In genomic region chr20:64328030-64328408, GRCh38 we compare ENCODE assay signal across 7 cellular contexts.
DNase-seq lines count a peak whose midpoint lies in the region; ATAC-seq and TF ChIP-seq lines count a peak whose summit lies in the region.
"Not testable (repeated sequence)": the region's sequence is repeated elsewhere in the genome, so short reads cannot be mapped to it uniquely, and the experiment has no call there.

No MANE protein-coding gene starts in this region.

- BruUV-seq in HCT116 (replicated peaks; lab: Mats Ljungman, UMichigan): not testable (repeated sequence)

- not testable (repeated sequence) for H4K20me1 ChIP-seq in HCT116 (ENCODE audit: insufficient read depth); smooth muscle cell (ENCODE audit: low read depth)

- POLR2A ChIA-PET in HCT116 (lab: Charles Lee): not testable (repeated sequence)

- not testable (repeated sequence) for H3K79me2 ChIP-seq in HCT116 (ENCODE audit: insufficient read depth, low read length); smooth muscle cell (ENCODE audit: low read depth)

- H3K4me3 Mint-ChIP-seq in glutamatergic neuron (ENCODE audit: unreplicated experiment): not testable (repeated sequence)

- not testable (repeated sequence) for TF ChIP-seq RAD21 in HCT116 (IDR thresholded peaks at IDR 0.05; ENCODE audit: low read depth)

- H3K27me3 ChIP-seq in HCT116 (ENCODE audit: insufficient read depth, low read length); lung (ENCODE audit: control insufficient read depth, insufficient read depth); neuron (ENCODE audit: insufficient read depth, low read length); smooth muscle cell (ENCODE audit: low read depth): not testable (repeated sequence)

- H3K27me3 Mint-ChIP-seq in glutamatergic neuron (ENCODE audit: unreplicated experiment): peaks cover 11% of the 10 kb centered on the region

- H3K4me1 ChIP-seq in HCT116 (ENCODE audit: control insufficient read depth in 1 of 2, insufficient read depth in 2 of 2, low read length in 2 of 2); lung (ENCODE audit: control insufficient read depth in 2 of 2, insufficient read depth in 2 of 2, low read length in 2 of 2); neuron (ENCODE audit: insufficient read depth, low read length); smooth muscle cell (ENCODE audit: low read depth): not testable (repeated sequence)

- H2AFZ ChIP-seq in HCT116 (ENCODE audit: low read depth, low read length, poor library complexity, severe bottlenecking); neuron (ENCODE audit: low read depth, low read length); smooth muscle cell (ENCODE audit: low read depth): not testable (repeated sequence)

- not testable (repeated sequence) for H3K27ac ChIP-seq in HCT116 (ENCODE audit: low read depth, low read length); lung (ENCODE audit: low read depth in 1 of 2, low read length in 1 of 2)
- peak overlapping the region; percentile 90 for H3K27ac ChIP-seq in smooth muscle cell (ENCODE audit: low read depth)

- H3K27ac Mint-ChIP-seq in glutamatergic neuron (ENCODE audit: unreplicated experiment): peak overlapping the region; percentile 72

- WGBS in lung, 2 donors: 2 to 5% methylated on average over 9 to 21 of the region's 29 CpGs
- WGBS in smooth muscle cell (ENCODE audit: low lambda C conversion rate): 0% methylated on average over 13 of the region's 29 CpGs

- not testable (repeated sequence) for TF ChIP-seq POLR2A in HCT116 (IDR thresholded peaks at IDR 0.05; ENCODE audit: borderline replicate concordance, extremely low read depth, insufficient read depth, insufficient read length)

- RAD21 ChIA-PET in HCT116 (lab: Charles Lee; ENCODE audit: low non-redundant PET in 1 of 2, low total read pairs in 2 of 2, uncharacterized antibody in 2 of 2, unreplicated experiment in 2 of 2): not testable (repeated sequence)

- peaks cover 10% of the 10 kb centered on the region for H3K36me3 Mint-ChIP-seq in glutamatergic neuron (ENCODE audit: unreplicated experiment)

- CTCF ChIA-PET in HCT116 (lab: Charles Lee): not testable (repeated sequence)

- H3K36me3 ChIP-seq in HCT116 (ENCODE audit: control insufficient read depth in 1 of 2, insufficient read depth in 2 of 2, low read length in 2 of 2); lung (ENCODE audit: control insufficient read depth in 2 of 2, insufficient read depth in 2 of 2, low read length in 2 of 2); neuron (ENCODE audit: insufficient read depth, low read length); smooth muscle cell (ENCODE audit: low read depth): not testable (repeated sequence)

- DNase-seq in HCT116 (ENCODE audit: low read depth, low spot score); lung (ENCODE audit: low spot score); smooth muscle cell (lab: John Stamatoyannopoulos, UW; ENCODE audit: unreplicated experiment): not testable (repeated sequence)
- DNase-seq in activated CD4-positive, alpha-beta T cell treated with anti-CD3 and anti-CD28 coated beads, Interleukin-2, amount 50 U/mL, for 48 hours: peak; percentile 36 to 52
- DNase-seq in cerebellar cortex (ENCODE audit: low spot score): peak; percentile 74
- peak; percentile 89 for DNase-seq in glutamatergic neuron

- H3K9me3 ChIP-seq in HCT116 (ENCODE audit: control insufficient read depth in 1 of 2, insufficient read depth in 1 of 2, low read depth in 1 of 2, low read length in 2 of 2); lung (ENCODE audit: control insufficient read depth in 2 of 2, insufficient read depth in 1 of 2, low read length in 1 of 2); neuron (ENCODE audit: low read length); smooth muscle cell (replicated peaks; ENCODE audit: low read depth): not testable (repeated sequence)

- not testable (repeated sequence) for H3F3A ChIP-seq in smooth muscle cell (ENCODE audit: low read depth)

- H3K4me3 ChIP-seq in HCT116 (replicated peaks in 1 of 2; ENCODE audit: low read depth in 1 of 2, low read length in 2 of 2); lung: not testable (repeated sequence)
- H3K4me3 ChIP-seq in neuron (ENCODE audit: low read length) (peak overlapping the region; percentile 27), smooth muscle cell (peak overlapping the region; percentile 45)

- intact Hi-C loops in HCT116 (cut with micrococcal nuclease): not testable (repeated sequence)

- H3K9me2 ChIP-seq in HCT116 (ENCODE audit: insufficient read depth): not testable (repeated sequence)

- H3K9ac ChIP-seq in HCT116 (ENCODE audit: low read length): not testable (repeated sequence)
- peak overlapping the region; percentile 78 for H3K9ac ChIP-seq in smooth muscle cell (ENCODE audit: low read depth)

- TF ChIP-seq CTCF in HCT116 (IDR thresholded peaks at IDR 0.05 in 2 of 3, conservative IDR thresholded peaks at IDR 0.05 in 1 of 3; ENCODE audit: borderline replicate concordance in 1 of 3, insufficient read depth in 1 of 3, low read depth in 2 of 3, low read length in 2 of 3); glutamatergic neuron (IDR thresholded peaks at IDR 0.05; ENCODE audit: partially characterized antibody, unreplicated experiment); lung (IDR thresholded peaks at IDR 0.05; ENCODE audit: control extremely low read depth, extremely low read depth); smooth muscle cell (IDR thresholded peaks at IDR 0.05; ENCODE audit: borderline replicate concordance, insufficient read depth, poor library complexity, severe bottlenecking): not testable (repeated sequence)

- H3K4me1 Mint-ChIP-seq in glutamatergic neuron (ENCODE audit: low read depth, unreplicated experiment): not testable (repeated sequence)

- not testable (repeated sequence) for H3K4me2 ChIP-seq in HCT116 (ENCODE audit: low read length)
- peak overlapping the region; percentile 89 for H3K4me2 ChIP-seq in smooth muscle cell

- peak; percentile 9; the same call in 1 of the 2 replicates for ATAC-seq in HCT116
- peak; percentile 17 for ATAC-seq in lung (ENCODE audit: insufficient read depth, low FRiP score)

- H3K9me3 Mint-ChIP-seq in glutamatergic neuron (ENCODE audit: unreplicated experiment): not testable (repeated sequence)
